ENCODE assay signal across 10 cellular contexts in genomic region chr6:143053856-143054255, GRCh38.
"Had no signal": no experiment of that assay in that cellular context is flagged by ENCODE, and none has a peak within 500 bp of the region (broad histone marks: within the 10 kb centered on the region; RNA-seq: fewer than 3 reads in every experiment).

No MANE protein-coding gene starts in this region.

- FAIRE-seq: H1, H54, HepG2 had no signal

- H3K4me2 ChIP-seq: GM23338 had no signal

- H3K4me3 ChIP-seq: GM23338 had no signal

- H3K27ac ChIP-seq: HL-60 had no signal

- H3K4me3 Mint-ChIP-seq: GM23338, H9, HFFc6, IgD-negative memory B cell had no signal

- DNase-seq: H9, HCEC 1CT, HFFc6, KG1 had no signal

- ATAC-seq: GM23338, HepG2 had no signal

- H3K9me3 Mint-ChIP-seq: HFFc6, IgD-negative memory B cell had no signal

- H3K27ac Mint-ChIP-seq: GM23338, H9, HFFc6 had no signal

- H2AFZ ChIP-seq: GM23338 had no signal
